Comparison of ENCODE assay signal across 8 cellular contexts in genomic region chr16:85569615-85570212, GRCh38. TPM values are rescaled to one million over a fixed set of nuclear protein-coding genes. Genes with fewer than 3 reads are reported as not detected.
DNase-seq lines count a peak whose midpoint lies in the region; ATAC-seq lines count a peak whose summit lies in the region.

No MANE protein-coding gene starts in this region.

- no peaks in the 10 kb centered on the region for H3K27me3 Mint-ChIP-seq in activated CD8-positive, alpha-beta T cell treated with anti-CD3 and anti-CD28 coated beads, Interleukin-2, amount 10 ng/mL, durations not matched to agents 7 days and 5 days (ENCODE audit: low read depth)

- peak; percentile 13 for DNase-seq in stimulated activated CD4-positive, alpha-beta T cell treated with anti-CD3 and anti-CD28 coated beads, Interleukin-1b, Interleukin-23, amount 100 ng/mL, for 48 hours
- no peak for DNase-seq in stimulated activated CD4-positive, alpha-beta T cell treated with anti-CD3 and anti-CD28 coated beads, Interleukin-12 subunit alpha, Interleukin-12 subunit beta, amount 100 ng/mL, for 4 hours
- DNase-seq in NCI-H1417 treated with DMSO at 0.1 percent for 48 hours (lab: John Stamatoyannopoulos, UW) (peak; percentile 30), kidney tubule cell (ENCODE audit: low spot score) (peak; percentile 81), NCI-H187 (lab: John Stamatoyannopoulos, UW) (no peak), anterior cingulate cortex (lab: John Stamatoyannopoulos, UW) (no peak)
- DNase-seq in activated CD8-positive, alpha-beta T cell treated with anti-CD3 and anti-CD28 coated beads, Interleukin-2, amount 10 ng/mL, durations not matched to agents 7 days and 5 days, result peak; percentile 80

- CTCF ChIA-PET in activated CD8-positive, alpha-beta T cell treated with anti-CD3 and anti-CD28 coated beads, Interleukin-2, amount 10 ng/mL, durations not matched to agents 7 days and 5 days (lab: Charles Lee), result interaction anchor here (1.3 to 4.4 kb wide), 7 partner anchors 10 to 47 kb away, joined by 3 to 24 read pairs (median 7); no protein-coding TSS in a partner anchor

- peaks cover 24% of the 10 kb centered on the region for H3K36me3 Mint-ChIP-seq in activated CD8-positive, alpha-beta T cell treated with anti-CD3 and anti-CD28 coated beads, Interleukin-2, amount 10 ng/mL, durations not matched to agents 7 days and 5 days (ENCODE audit: low read depth)

- peaks cover 66% of the 10 kb centered on the region for H3K4me1 Mint-ChIP-seq in activated CD8-positive, alpha-beta T cell treated with anti-CD3 and anti-CD28 coated beads, Interleukin-2, amount 10 ng/mL, durations not matched to agents 7 days and 5 days (ENCODE audit: low read depth)

- POLR2A ChIA-PET in activated CD8-positive, alpha-beta T cell treated with anti-CD3 and anti-CD28 coated beads, Interleukin-2, amount 10 ng/mL, durations not matched to agents 7 days and 5 days (lab: Charles Lee), result interaction anchor here (0.6 to 5.0 kb wide), 5 partner anchors 10 to 46 kb away, joined by 3 to 67 read pairs (median 8); no protein-coding TSS in a partner anchor

- peak overlapping the region; percentile 81 for H3K27ac Mint-ChIP-seq in activated CD8-positive, alpha-beta T cell treated with anti-CD3 and anti-CD28 coated beads, Interleukin-2, amount 10 ng/mL, durations not matched to agents 7 days and 5 days

- no peaks in the 10 kb centered on the region for H3K9me3 Mint-ChIP-seq in activated CD8-positive, alpha-beta T cell treated with anti-CD3 and anti-CD28 coated beads, Interleukin-2, amount 10 ng/mL, durations not matched to agents 7 days and 5 days (ENCODE audit: insufficient read depth)

- H3K4me3 Mint-ChIP-seq in activated CD8-positive, alpha-beta T cell treated with anti-CD3 and anti-CD28 coated beads, Interleukin-2, amount 10 ng/mL, durations not matched to agents 7 days and 5 days, result peak overlapping the region; percentile 74

- ATAC-seq in HG02759 (IDR thresholded peaks at IDR 0.05; ENCODE audit: unreplicated experiment), result peak; percentile 60
- peak; percentile 62 for ATAC-seq in activated CD8-positive, alpha-beta T cell treated with anti-CD3 and anti-CD28 coated beads, Interleukin-2, amount 10 ng/mL, durations not matched to agents 7 days and 5 days

RNA-seq across cellular contexts. Expression of gene GSE1, which starts 43.4 kb away (rescaled TPM):
- 10 to 100 TPM; 48.9 to 51.4 TPM for total RNA-seq in activated CD8-positive, alpha-beta T cell treated with anti-CD3 and anti-CD28 coated beads, Interleukin-2, amount 10 ng/mL, durations not matched to agents 7 days and 5 days

Comparison
In these comparisons a context has a peak if more than half of its experiments do, and no peak if none do; other contexts are left out.
1. DNase-seq: peak in stimulated activated CD4-positive, alpha-beta T cell treated with anti-CD3 and anti-CD28 coated beads, Interleukin-1b, Interleukin-23, amount 100 ng/mL, for 48 hours (single experiment), NCI-H1417 treated with DMSO at 0.1 percent for 48 hours (single experiment), activated CD8-positive, alpha-beta T cell treated with anti-CD3 and anti-CD28 coated beads, Interleukin-2, amount 10 ng/mL, durations not matched to agents 7 days and 5 days (single experiment) and kidney tubule cell (single experiment); none in stimulated activated CD4-positive, alpha-beta T cell treated with anti-CD3 and anti-CD28 coated beads, Interleukin-12 subunit alpha, Interleukin-12 subunit beta, amount 100 ng/mL, for 4 hours (single experiment), NCI-H187 (0 of 2) and anterior cingulate cortex (0 of 58).